ENCODE assay signal across 8 cellular contexts in genomic region chr2:119367472-119368099, GRCh38. TPM values are rescaled to one million over a fixed set of nuclear protein-coding genes. Genes with fewer than 3 reads are reported as not detected.
DNase-seq lines count a peak whose midpoint lies in the region; ATAC-seq, FAIRE-seq and TF ChIP-seq lines count a peak whose summit lies in the region.

No MANE protein-coding gene starts in this region.

- H3K9me3 ChIP-seq in BE2C, result no peaks in the 10 kb centered on the region
- no peaks in the 10 kb centered on the region for H3K9me3 ChIP-seq in GM12878 (replicated peaks; ENCODE audit: control insufficient read depth, insufficient read depth, low read length)
- no peaks in the 10 kb centered on the region for H3K9me3 ChIP-seq in iPS-15b (ENCODE audit: control insufficient read depth, insufficient read depth, low read length)

- POLR2A ChIA-PET in GM12878 (lab: Charles Lee), result interaction anchor here (1.2 to 9.2 kb wide), 9 partner anchors 9 to 142 kb away, joined by 3 to 138 read pairs (median 7); no protein-coding TSS in a partner anchor

- H3K4me1 ChIP-seq in BE2C, result no peaks in the 10 kb centered on the region
- peaks cover 21% of the 10 kb centered on the region for H3K4me1 ChIP-seq in GM12878 (ENCODE audit: control insufficient read depth, insufficient read depth, low read length)
- H3K4me1 ChIP-seq in iPS-15b (ENCODE audit: control insufficient read depth, insufficient read depth, low read length), result peaks cover 3% of the 10 kb centered on the region

- RAD21 ChIA-PET in GM12878 (lab: Charles Lee; ENCODE audit: unreplicated experiment), result interaction anchor here (0.8 to 3.0 kb wide), 13 partner anchors 10 to 120 kb away, joined by 3 to 34 read pairs (median 4); no protein-coding TSS in a partner anchor

- H3K36me3 ChIP-seq in BE2C, result no peaks in the 10 kb centered on the region; the same call in 1 of the 2 replicates
- H3K36me3 ChIP-seq in GM12878 (ENCODE audit: control insufficient read depth in 2 of 2, insufficient read depth in 2 of 2, low read length in 1 of 2), result peaks cover 12 to 27% of the 10 kb centered on the region in 2 experiments
- H3K36me3 ChIP-seq in iPS-15b (ENCODE audit: control insufficient read depth, insufficient read depth, low read length), result peaks cover 28% of the 10 kb centered on the region

- intact Hi-C loops in GM12878 (cut with micrococcal nuclease; ENCODE audit: unreplicated experiment), result loop anchor here (2.0 kb wide), 1 partner anchor 15 kb away; no protein-coding TSS in a partner anchor

- H3K27ac ChIP-seq in GM12878 (ENCODE audit: control insufficient read depth, insufficient read depth) (peak overlapping the region; percentile 92), skin epidermis (peak overlapping the region in 20 of 21 experiments; percentile 76 to 99 (median 90))

- no peak for TF ChIP-seq RAD21 in GM12878 (IDR thresholded peaks at IDR 0.05; ENCODE audit: insufficient read depth, low read depth, low read length)

- CTCF ChIA-PET in GM12878 (lab: Yijun Ruan, JAX), result interaction anchor here (0.6 to 2.5 kb wide), 8 partner anchors 10 to 64 kb away, joined by 3 to 21 read pairs (median 4); no protein-coding TSS in a partner anchor

- in situ Hi-C loops in GM12878 (cut with MboI), result no loop called here

- BruUV-seq in GM12878 (replicated peaks; lab: Mats Ljungman, UMichigan), result no TSS peak

- TF ChIP-seq CTCF in BE2C (IDR thresholded peaks at IDR 0.05; ENCODE audit: low read depth, low read length), result no peak
- TF ChIP-seq CTCF in GM12878 (IDR thresholded peaks at IDR 0.05 in 2 of 3, conservative IDR thresholded peaks at IDR 0.05 in 1 of 3; ENCODE audit: control insufficient read depth in 2 of 3, extremely low read depth in 1 of 3, insufficient read depth in 1 of 3, low read depth in 3 of 3, low read length in 3 of 3), result no peak

- ATAC-seq in HG03378 (IDR thresholded peaks at IDR 0.05; ENCODE audit: unreplicated experiment) (peak; percentile 11), GM12878 (peak; percentile 67)

- H3K4me2 ChIP-seq in GM12878 (ENCODE audit: control insufficient read depth, insufficient read depth), result peak overlapping the region; percentile 18

- H4K20me1 ChIP-seq in GM12878 (ENCODE audit: control insufficient read depth, insufficient read depth), result peaks cover 6% of the 10 kb centered on the region; the same call in 1 of the 2 replicates

- peak; percentile 56 for FAIRE-seq in GM19239 (lab: Jason Lieb, UNC)
- no peak for FAIRE-seq in GM12878 (lab: Jason Lieb, UNC)

- WGBS in GM12878 (ENCODE audit: insufficient coverage, insufficient replicate concordance, low lambda C conversion rate, missing lambda C conversion rate), result under 1% methylated on average over 30 of the region's 32 CpGs

- peak overlapping the region; percentile 92 for H3K9ac ChIP-seq in GM12878 (ENCODE audit: control insufficient read depth, insufficient read depth, low read length)
- H3K9ac ChIP-seq in iPS-15b (ENCODE audit: low read depth, low read length), result peak overlapping the region; percentile 89

- SMC1A ChIA-PET in GM12878 (lab: Charles Lee; ENCODE audit: uncharacterized antibody, unreplicated experiment), result interaction anchor here (0.9 to 9.4 kb wide), 13 partner anchors 10 to 102 kb away, joined by 3 to 120 read pairs (median 6); no protein-coding TSS in a partner anchor

- no peak for TF ChIP-seq EP300 in GM12878 (IDR thresholded peaks at IDR 0.05; ENCODE audit: borderline replicate concordance in 1 of 2, control insufficient read depth in 1 of 2, low read depth in 2 of 2, low read length in 2 of 2)

- H2AFZ ChIP-seq in GM12878 (ENCODE audit: control insufficient read depth, low read depth, low read length), result peak overlapping the region; percentile 84

- H3K27me3 ChIP-seq in BE2C, result no peaks in the 10 kb centered on the region
- H3K27me3 ChIP-seq in GM12878 (replicated peaks in 1 of 2; ENCODE audit: control insufficient read depth in 2 of 2, insufficient read depth in 2 of 2, low read length in 1 of 2), result no peaks in the 10 kb centered on the region
- H3K27me3 ChIP-seq in iPS-15b (ENCODE audit: control insufficient read depth, insufficient read depth, low read length), result no peaks in the 10 kb centered on the region

- peaks cover 66% of the 10 kb centered on the region for H3K79me2 ChIP-seq in GM12878 (ENCODE audit: control insufficient read depth, insufficient read depth, low read length)

- peak overlapping the region; percentile 81 for H3K4me3 ChIP-seq in BE2C (ENCODE audit: low read depth, low read length)
- H3K4me3 ChIP-seq in GM12878, result peak overlapping the region; percentile 89
- peak overlapping the region; percentile 98 for H3K4me3 ChIP-seq in iPS-15b (ENCODE audit: low read depth, low read length)
- peak overlapping the region; percentile 65 to 93 (median 75) for H3K4me3 ChIP-seq in skin epidermis

- TF ChIP-seq POLR2A in GM12878 (IDR thresholded peaks at IDR 0.05; ENCODE audit: low read depth, low read length), result no peak; the same call in 1 of the 2 replicates

- peak; percentile 56 for DNase-seq in BE2C
- peak; percentile 43 for DNase-seq in GM19239 (ENCODE audit: insufficient read length, low spot score)
- peak; percentile 6 for DNase-seq in T follicular helper cell (ENCODE audit: low read depth)
- DNase-seq in GM12878 (ENCODE audit: low read depth, low spot score), result no peak
- no peak for DNase-seq in NCI-H187 (lab: John Stamatoyannopoulos, UW)

TF ChIP-seq in GM12878, 131 proteins besides CTCF, POLR2A, EP300 and RAD21 (continues in another document):
- TF ChIP-seq REST (IDR thresholded peaks at IDR 0.05; ENCODE audit: low read depth, low read length), result no peak

RNA-seq across cellular contexts. Expression of gene DBI, which starts 0.8 kb away (rescaled TPM):
- 46.8 TPM for polyA plus RNA-seq in BE2C (2012; ENCODE audit: insufficient read depth, insufficient read length, low read depth)
- total RNA-seq in GM12878 (2013; cell fraction: nucleolus; rRNA removed), result 63.4 and 65.2 TPM in 2 replicates
- total RNA-seq in GM12878 (2014; rRNA removed) (248 and 277 TPM in 2 replicates), GM12878 (2014; rRNA removed; fragmentation: Illumina TruSeq; extraction: Trizol) (966 and 1,022 TPM in 2 replicates), GM12878 (2021) (263 and 272 TPM in 2 replicates)
- polyA plus RNA-seq in GM12878 (2011; ENCODE audit: low read depth), result 615 TPM
- polyA plus RNA-seq in GM12878 (2011; rRNA removed) (774 and 970 TPM in 2 replicates), GM12878 (2014; fragmentation: Illumina TruSeq; extraction: Trizol) (1,042 and 1,487 TPM in 2 replicates), GM12878 (2014; fragmentation: Nextera tagmentation; extraction: Ambion mirVana) (1,000 to 10,000 TPM; 2,131 to 2,567 TPM), GM12878 (2014; rRNA removed) (776 and 805 TPM in 2 replicates), GM12878 (2016; fragmentation: Nextera tagmentation; extraction: Ambion mirVana) (100 to 1,000 TPM; 921 to 985 TPM)
- polyA plus RNA-seq in GM12878 (2011; cell fraction: cytosol; rRNA removed), result 340 and 440 TPM in 2 replicates
- polyA plus RNA-seq in GM12878 (2011; cell fraction: nucleus; rRNA removed), result 206 and 275 TPM in 2 replicates
- 526 and 550 TPM in 2 replicates for polyA plus RNA-seq in GM12878 (2012)
- 118 and 135 TPM in 2 replicates for polyA minus RNA-seq in GM12878 (2011; rRNA and poly(A)+ RNA removed)
- 55.1 and 61.9 TPM in 2 replicates for polyA minus RNA-seq in GM12878 (2011; cell fraction: cytosol; rRNA and poly(A)+ RNA removed)
- polyA minus RNA-seq in GM12878 (2011; cell fraction: nucleus; rRNA and poly(A)+ RNA removed), result 82.2 and 112 TPM in 2 replicates

RNA-seq across cellular contexts. Expression of gene C2orf76, which starts 1.0 kb away (rescaled TPM):
- 6.7 TPM for polyA plus RNA-seq in BE2C (2012; ENCODE audit: insufficient read depth, insufficient read length, low read depth)
- total RNA-seq in GM12878 (2013; cell fraction: nucleolus; rRNA removed), result 8.3 and 12.3 TPM in 2 replicates
- total RNA-seq in GM12878 (2014; rRNA removed) (19.3 and 25.1 TPM in 2 replicates), GM12878 (2014; rRNA removed; fragmentation: Illumina TruSeq; extraction: Trizol) (21.0 and 23.3 TPM in 2 replicates), GM12878 (2021) (13.7 and 14.0 TPM in 2 replicates)
- 54.7 TPM for polyA plus RNA-seq in GM12878 (2011; ENCODE audit: low read depth)
- polyA plus RNA-seq in GM12878 (2011; rRNA removed) (27.2 and 30.7 TPM in 2 replicates), GM12878 (2014; fragmentation: Illumina TruSeq; extraction: Trizol) (23.7 and 35.3 TPM in 2 replicates), GM12878 (2014; fragmentation: Nextera tagmentation; extraction: Ambion mirVana) (10 to 100 TPM; 45.0 to 46.1 TPM), GM12878 (2014; rRNA removed) (21.1 and 21.5 TPM in 2 replicates), GM12878 (2016; fragmentation: Nextera tagmentation; extraction: Ambion mirVana) (10 to 100 TPM; 27.3 to 29.9 TPM)
- 8.5 and 9.2 TPM in 2 replicates for polyA plus RNA-seq in GM12878 (2011; cell fraction: cytosol; rRNA removed)
- 6.0 and 7.6 TPM in 2 replicates for polyA plus RNA-seq in GM12878 (2011; cell fraction: nucleus; rRNA removed)
- polyA plus RNA-seq in GM12878 (2012), result 20.1 and 25.4 TPM in 2 replicates
- 4.8 and 8.6 TPM in 2 replicates for polyA minus RNA-seq in GM12878 (2011; rRNA and poly(A)+ RNA removed)
- 1.5 and 2.0 TPM in 2 replicates for polyA minus RNA-seq in GM12878 (2011; cell fraction: cytosol; rRNA and poly(A)+ RNA removed)
- 8.0 and 16.5 TPM in 2 replicates for polyA minus RNA-seq in GM12878 (2011; cell fraction: nucleus; rRNA and poly(A)+ RNA removed)

Comparison
In these comparisons a context has a peak if more than half of its experiments do, and no peak if none do; other contexts are left out.
1. DNase-seq: peak in BE2C (single experiment), GM19239 (single experiment) and T follicular helper cell (single experiment); none in GM12878 (single experiment) and NCI-H187 (0 of 2).
2. Peak in every context shown above with its lines, with median percentiles within 50 percentile points of each other: H3K4me3 ChIP-seq.